Comparison of ENCODE assay signal across 27 cellular contexts in genomic region chr20:61256365-61256764, GRCh38. TPM values are rescaled to one million over a fixed set of nuclear protein-coding genes. Genes with fewer than 3 reads are reported as not detected.
"Had no signal": no experiment of that assay in that cellular context is flagged by ENCODE, and none has a peak within 500 bp of the region (broad histone marks: within the 10 kb centered on the region; RNA-seq: fewer than 3 reads in every experiment).

No MANE protein-coding gene starts in this region.

- H3K4me1 Mint-ChIP-seq: activated naive CD8-positive, alpha-beta T cell treated with anti-CD3 and anti-CD28 coated beads, Interleukin-2, amount 10 ng/mL, durations not matched to agents 7 days and 5 days; activated T-helper 17 cell treated with anti-CD3 and anti-CD28 coated beads, Interleukin-2, amount 50 U/mL, for 72 hours; IgD-negative memory B cell had no signal

- H3K36me3 Mint-ChIP-seq: activated CD4-positive, alpha-beta memory T cell treated with anti-CD3 and anti-CD28 coated beads for 36 hours; activated naive CD8-positive, alpha-beta T cell treated with anti-CD3 and anti-CD28 coated beads, Interleukin-2, amount 10 ng/mL, durations not matched to agents 7 days and 5 days had no signal

- H3K36me3 ChIP-seq: adrenal gland, MG63 had no signal

- H3K4me3 Mint-ChIP-seq: activated CD4-positive, alpha-beta memory T cell treated with anti-CD3 and anti-CD28 coated beads for 36 hours; activated CD4-positive, alpha-beta T cell treated with anti-CD3 and anti-CD28 coated beads, Interleukin-2, amount 10 ng/mL, durations not matched to agents 7 days and 5 days; activated naive CD4-positive, alpha-beta T cell treated with anti-CD3 and anti-CD28 coated beads for 36 hours; activated naive CD8-positive, alpha-beta T cell treated with anti-CD3 and anti-CD28 coated beads, Interleukin-2, amount 10 ng/mL, durations not matched to agents 7 days and 5 days; activated T-helper 17 cell treated with anti-CD3 and anti-CD28 coated beads, Interleukin-2, amount 50 U/mL, for 72 hours; IgD-negative memory B cell had no signal

- H3K4me2 ChIP-seq: KMS-11 had no signal

- H3K9me3 ChIP-seq: adrenal gland, MG63 had no signal

- H3K27ac Mint-ChIP-seq: activated CD4-positive, alpha-beta memory T cell treated with anti-CD3 and anti-CD28 coated beads for 36 hours; activated CD4-positive, alpha-beta T cell treated with anti-CD3 and anti-CD28 coated beads, Interleukin-2, amount 10 ng/mL, durations not matched to agents 7 days and 5 days; activated naive CD4-positive, alpha-beta T cell treated with anti-CD3 and anti-CD28 coated beads for 36 hours; activated naive CD8-positive, alpha-beta T cell treated with anti-CD3 and anti-CD28 coated beads, Interleukin-2, amount 10 ng/mL, durations not matched to agents 7 days and 5 days; activated T-helper 17 cell treated with anti-CD3 and anti-CD28 coated beads, Interleukin-2, amount 50 U/mL, for 72 hours; IgD-negative memory B cell had no signal

- H3K4me3 ChIP-seq: adrenal gland, MG63 had no signal

- DNase-seq: activated CD4-positive, alpha-beta memory T cell treated with anti-CD3 and anti-CD28 coated beads for 36 hours; activated CD4-positive, alpha-beta T cell treated with anti-CD3 and anti-CD28 coated beads, Interleukin-2, amount 10 ng/mL, durations not matched to agents 7 days and 5 days; activated CD4-positive, CD25-positive, alpha-beta regulatory T cell; activated gamma-delta T cell; activated naive CD4-positive, alpha-beta T cell treated with anti-CD3 and anti-CD28 coated beads for 36 hours; activated naive CD8-positive, alpha-beta T cell treated with anti-CD3 and anti-CD28 coated beads, Interleukin-2, amount 10 ng/mL, durations not matched to agents 7 days and 5 days; activated T-cell treated with anti-CD3 and anti-CD28 coated beads for 4 hours; activated T-cell treated with anti-CD3 and anti-CD28 coated beads, Interleukin-2, amount 50 U/mL, for 48 hours; adrenal gland; aorta; central memory CD4-positive, alpha-beta T cell; MG63; MV-4-11; NCI-H1092 treated with DMSO at 0.1 percent for 48 hours; NCI-H1436 treated with DMSO at 0.1 percent for 48 hours; NCI-H187; NCI-H2081; NCI-H524; PC-3; T-helper 1 cell had no signal

- H3K4me1 ChIP-seq: adrenal gland had no signal

- FAIRE-seq: bronchial epithelial cell had no signal

- H3K27ac ChIP-seq: adrenal gland, KMS-11, SK-N-MC had no signal

- H3K9ac ChIP-seq: KMS-11 had no signal

- H3K9me3 Mint-ChIP-seq: activated T-helper 17 cell treated with anti-CD3 and anti-CD28 coated beads, Interleukin-2, amount 50 U/mL, for 72 hours had no signal

RNA-seq across cellular contexts. Expression of gene CDH4, which starts 4.3 kb away (rescaled TPM):
- total RNA-seq: activated CD4-positive, alpha-beta T cell treated with anti-CD3 and anti-CD28 coated beads, Interleukin-2, amount 10 ng/mL, durations not matched to agents 7 days and 5 days; activated CD8-positive, alpha-beta memory T cell treated with anti-CD3 and anti-CD28 coated beads for 36 hours; PC-3; T-helper 2 cell treated with Interferon-gamma antibody and Interleukin-4, amounts not matched to agents 100 ng/mL and 5 ng/mL, for 36 hours had no signal
- polyA plus RNA-seq: aorta, IgD-negative memory B cell had no signal
